17 cellular contexts compared by ENCODE assay signal in genomic region chr7:116797611-116798010, GRCh38.
A peak's percentile ranks its signal among the peaks of the same experiment; 100 is the strongest.
DNase-seq lines count a peak whose midpoint lies in the region; ATAC-seq, FAIRE-seq and TF ChIP-seq lines count a peak whose summit lies in the region.
"Had no signal": no experiment of that assay in that cellular context is flagged by ENCODE, and none has a peak within 500 bp of the region (broad histone marks: within the 10 kb centered on the region; RNA-seq: fewer than 3 reads in every experiment).

No MANE protein-coding gene starts in this region.

- no peaks in the 10 kb centered on the region for H3K79me2 ChIP-seq in keratinocyte (ENCODE audit: control insufficient read depth, insufficient read depth, low read length)

- H3K4me2 ChIP-seq in A549 (peak overlapping the region; percentile 6; the same call in 1 of the 3 replicates), keratinocyte (ENCODE audit: control insufficient read depth, extremely low read depth, insufficient read depth, low read depth, low read length) (no peak overlapping the region)

- TF ChIP-seq CTCF in A549 (IDR thresholded peaks at IDR 0.05) (no peak), keratinocyte (optimal IDR thresholded peaks at IDR 0.05 in 1 of 3, IDR thresholded peaks at IDR 0.05 in 1 of 3, conservative IDR thresholded peaks at IDR 0.05 in 1 of 3; ENCODE audit: extremely low read depth in 1 of 3, insufficient read depth in 2 of 3, low read length in 3 of 3) (no peak)

- no peak for TF ChIP-seq POLR2A in A549 (IDR thresholded peaks at IDR 0.05; ENCODE audit: low read length)

- H3K4me1 ChIP-seq in A549 = peaks cover 58% of the 10 kb centered on the region
- H3K4me1 ChIP-seq in keratinocyte (ENCODE audit: control insufficient read depth, extremely low read depth, insufficient read depth, low read length) = peaks cover 42% of the 10 kb centered on the region

- no peak for TF ChIP-seq RAD21 in A549 (conservative IDR thresholded peaks at IDR 0.05 in 1 of 2, IDR thresholded peaks at IDR 0.05 in 1 of 2)

- H3K9me3 ChIP-seq in A549 = no peaks in the 10 kb centered on the region
- no peaks in the 10 kb centered on the region for H3K9me3 ChIP-seq in keratinocyte (ENCODE audit: control insufficient read depth, low read depth, low read length)

- H3K36me3 ChIP-seq in keratinocyte (ENCODE audit: control insufficient read depth in 2 of 2, extremely low read depth in 1 of 2, insufficient read depth in 2 of 2, low read length in 2 of 2) = peaks cover 13 to 38% of the 10 kb centered on the region in 2 experiments

- no peak overlapping the region for H3K9ac ChIP-seq in keratinocyte (ENCODE audit: control insufficient read depth, extremely low read depth, insufficient read depth, low read length)

- no peak overlapping the region for H3K27ac ChIP-seq in A549
- peak overlapping the region; percentile 27 for H3K27ac ChIP-seq in keratinocyte (ENCODE audit: control insufficient read depth, insufficient read depth, low read length)
- H3K27ac ChIP-seq: HL-60 had no signal

- DNase-seq in A549 (ENCODE audit: low read depth in 1 of 2, low spot score in 1 of 2) = no peak
- DNase-seq in LoVo (ENCODE audit: low spot score) = peak; percentile 53
- DNase-seq in dermis blood vessel endothelial cell = peak; percentile 26
- DNase-seq in keratinocyte (ENCODE audit: low read depth, low spot score) = no peak
- DNase-seq in NK-92 treated with Interleukin-12 subunit alpha and Interleukin-12 subunit beta, amount 100 ng/mL, for 24 hours (lab: John Stamatoyannopoulos, UW) = no peak
- DNase-seq in HuH-7 (ENCODE audit: low spot score) = no peak
- no peak for DNase-seq in activated T-cell treated with anti-CD3 and anti-CD28 coated beads, Interleukin-2, amount 50 U/mL, for 1 hour
- DNase-seq: activated B cell treated with CpG ODN at 0.5 μM for 24 hours; activated naive CD4-positive, alpha-beta T cell; CD8-positive, alpha-beta T cell; effector CD8-positive, alpha-beta T cell; KBM-7; NCI-H1092 treated with DMSO at 0.1 percent for 48 hours; NCI-H2107; NCI-H774 had no signal

- H3K27me3 ChIP-seq in keratinocyte (ENCODE audit: control insufficient read depth, extremely low read depth, insufficient read depth, low read length) = no peaks in the 10 kb centered on the region

- no peak for FAIRE-seq in A549 (lab: Jason Lieb, UNC)
- no peak for FAIRE-seq in keratinocyte (lab: Jason Lieb, UNC)

- 60% methylated on average over 2 of the region's 2 CpGs for WGBS in A549 (ENCODE audit: missing lambda C conversion rate)

- POLR2A ChIA-PET in A549 (lab: Yijun Ruan, JAX) = no interaction called here

- ATAC-seq in A549 (no peak), HG02885 (IDR thresholded peaks at IDR 0.05; ENCODE audit: poor library complexity, unreplicated experiment) (no peak)
- ATAC-seq: CD8-positive, alpha-beta T cell had no signal

- CTCF ChIA-PET in A549 (lab: Yijun Ruan, JAX) = interaction anchor here (1.3 to 1.7 kb wide), 2 partner anchors 12 to 14 kb away, joined by 3 read pairs; no protein-coding TSS in a partner anchor

- dilution Hi-C loops in keratinocyte (cut with MboI; ENCODE audit: extremely low pct_ligation_motif_present, low sequenced_read_pairs) = no loop called here

- no peaks in the 10 kb centered on the region for H3K9me1 ChIP-seq in keratinocyte (ENCODE audit: control insufficient read depth, extremely low read depth, insufficient read depth, low read length)

- TF ChIP-seq EP300 in A549 (IDR thresholded peaks at IDR 0.05) = no peak

- no peak overlapping the region for H2AFZ ChIP-seq in keratinocyte (ENCODE audit: control insufficient read depth, low read length)

- no peak overlapping the region for H3K4me3 ChIP-seq in A549
- no peak overlapping the region for H3K4me3 ChIP-seq in keratinocyte (ENCODE audit: control insufficient read depth in 2 of 3, extremely low read depth in 1 of 3, insufficient read depth in 2 of 3, low read depth in 1 of 3, low read length in 3 of 3)

- peaks cover 3% of the 10 kb centered on the region for H4K20me1 ChIP-seq in keratinocyte (ENCODE audit: control insufficient read depth, extremely low read depth, insufficient read depth, low read length)

TF ChIP-seq in A549, 52 proteins besides CTCF, POLR2A, EP300 and RAD21:
- no peak for TF ChIP-seq ZC3H11A (IDR thresholded peaks at IDR 0.05)
- no peak for TF ChIP-seq FOSB (CRISPR knock-in tag; IDR thresholded peaks at IDR 0.05)
- TF ChIP-seq USF2 (IDR thresholded peaks at IDR 0.05) = no peak
- TF ChIP-seq CBX2 (IDR thresholded peaks at IDR 0.05; ENCODE audit: borderline replicate concordance, low read depth) = no peak
- TF ChIP-seq SREBF2 (IDR thresholded peaks at IDR 0.05) = no peak
- no peak for TF ChIP-seq EHMT2 (IDR thresholded peaks at IDR 0.05; ENCODE audit: low read depth)
- TF ChIP-seq NFE2L2 (conservative IDR thresholded peaks at IDR 0.05; ENCODE audit: low read length) = no peak

Comparison
In these comparisons a context has a peak if more than half of its experiments do, and no peak if none do; other contexts are left out.
1. DNase-seq: peak in LoVo (single experiment) and dermis blood vessel endothelial cell (single experiment); none in A549 (0 of 2), keratinocyte (single experiment), NK-92 treated with Interleukin-12 subunit alpha and Interleukin-12 subunit beta, amount 100 ng/mL, for 24 hours (single experiment), HuH-7 (single experiment) and activated T-cell treated with anti-CD3 and anti-CD28 coated beads, Interleukin-2, amount 50 U/mL, for 1 hour (single experiment).